ENCODE assay signal across 1 cellular context in the genomic region with DNA sequence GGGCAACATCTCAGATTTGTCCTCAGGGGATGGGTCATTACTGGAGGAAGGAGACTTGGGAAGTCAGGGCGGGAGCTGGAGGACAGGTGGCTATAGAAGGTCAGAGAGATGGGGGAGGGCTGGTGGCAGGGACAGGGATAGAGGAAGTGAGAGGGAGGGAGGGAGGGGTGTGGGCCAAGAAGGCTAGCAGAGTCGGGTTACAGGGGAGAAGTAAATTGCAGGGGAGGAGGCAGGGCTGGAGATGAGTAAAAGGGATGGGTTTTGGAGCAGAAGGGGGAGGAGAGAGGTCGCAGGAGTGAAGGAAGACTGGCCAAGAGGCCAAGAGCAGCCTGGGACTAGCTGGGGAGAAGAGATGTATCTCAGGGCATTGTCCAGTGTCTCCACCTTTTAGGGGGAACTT.
TF ChIP-seq lines count a peak whose summit lies in the region.

No MANE protein-coding gene starts in this region.

TF ChIP-seq in GM23338, 12 proteins besides CTCF, POLR2A, EP300 and RAD21 (continued from another document):
- TF ChIP-seq, protein P1, sequence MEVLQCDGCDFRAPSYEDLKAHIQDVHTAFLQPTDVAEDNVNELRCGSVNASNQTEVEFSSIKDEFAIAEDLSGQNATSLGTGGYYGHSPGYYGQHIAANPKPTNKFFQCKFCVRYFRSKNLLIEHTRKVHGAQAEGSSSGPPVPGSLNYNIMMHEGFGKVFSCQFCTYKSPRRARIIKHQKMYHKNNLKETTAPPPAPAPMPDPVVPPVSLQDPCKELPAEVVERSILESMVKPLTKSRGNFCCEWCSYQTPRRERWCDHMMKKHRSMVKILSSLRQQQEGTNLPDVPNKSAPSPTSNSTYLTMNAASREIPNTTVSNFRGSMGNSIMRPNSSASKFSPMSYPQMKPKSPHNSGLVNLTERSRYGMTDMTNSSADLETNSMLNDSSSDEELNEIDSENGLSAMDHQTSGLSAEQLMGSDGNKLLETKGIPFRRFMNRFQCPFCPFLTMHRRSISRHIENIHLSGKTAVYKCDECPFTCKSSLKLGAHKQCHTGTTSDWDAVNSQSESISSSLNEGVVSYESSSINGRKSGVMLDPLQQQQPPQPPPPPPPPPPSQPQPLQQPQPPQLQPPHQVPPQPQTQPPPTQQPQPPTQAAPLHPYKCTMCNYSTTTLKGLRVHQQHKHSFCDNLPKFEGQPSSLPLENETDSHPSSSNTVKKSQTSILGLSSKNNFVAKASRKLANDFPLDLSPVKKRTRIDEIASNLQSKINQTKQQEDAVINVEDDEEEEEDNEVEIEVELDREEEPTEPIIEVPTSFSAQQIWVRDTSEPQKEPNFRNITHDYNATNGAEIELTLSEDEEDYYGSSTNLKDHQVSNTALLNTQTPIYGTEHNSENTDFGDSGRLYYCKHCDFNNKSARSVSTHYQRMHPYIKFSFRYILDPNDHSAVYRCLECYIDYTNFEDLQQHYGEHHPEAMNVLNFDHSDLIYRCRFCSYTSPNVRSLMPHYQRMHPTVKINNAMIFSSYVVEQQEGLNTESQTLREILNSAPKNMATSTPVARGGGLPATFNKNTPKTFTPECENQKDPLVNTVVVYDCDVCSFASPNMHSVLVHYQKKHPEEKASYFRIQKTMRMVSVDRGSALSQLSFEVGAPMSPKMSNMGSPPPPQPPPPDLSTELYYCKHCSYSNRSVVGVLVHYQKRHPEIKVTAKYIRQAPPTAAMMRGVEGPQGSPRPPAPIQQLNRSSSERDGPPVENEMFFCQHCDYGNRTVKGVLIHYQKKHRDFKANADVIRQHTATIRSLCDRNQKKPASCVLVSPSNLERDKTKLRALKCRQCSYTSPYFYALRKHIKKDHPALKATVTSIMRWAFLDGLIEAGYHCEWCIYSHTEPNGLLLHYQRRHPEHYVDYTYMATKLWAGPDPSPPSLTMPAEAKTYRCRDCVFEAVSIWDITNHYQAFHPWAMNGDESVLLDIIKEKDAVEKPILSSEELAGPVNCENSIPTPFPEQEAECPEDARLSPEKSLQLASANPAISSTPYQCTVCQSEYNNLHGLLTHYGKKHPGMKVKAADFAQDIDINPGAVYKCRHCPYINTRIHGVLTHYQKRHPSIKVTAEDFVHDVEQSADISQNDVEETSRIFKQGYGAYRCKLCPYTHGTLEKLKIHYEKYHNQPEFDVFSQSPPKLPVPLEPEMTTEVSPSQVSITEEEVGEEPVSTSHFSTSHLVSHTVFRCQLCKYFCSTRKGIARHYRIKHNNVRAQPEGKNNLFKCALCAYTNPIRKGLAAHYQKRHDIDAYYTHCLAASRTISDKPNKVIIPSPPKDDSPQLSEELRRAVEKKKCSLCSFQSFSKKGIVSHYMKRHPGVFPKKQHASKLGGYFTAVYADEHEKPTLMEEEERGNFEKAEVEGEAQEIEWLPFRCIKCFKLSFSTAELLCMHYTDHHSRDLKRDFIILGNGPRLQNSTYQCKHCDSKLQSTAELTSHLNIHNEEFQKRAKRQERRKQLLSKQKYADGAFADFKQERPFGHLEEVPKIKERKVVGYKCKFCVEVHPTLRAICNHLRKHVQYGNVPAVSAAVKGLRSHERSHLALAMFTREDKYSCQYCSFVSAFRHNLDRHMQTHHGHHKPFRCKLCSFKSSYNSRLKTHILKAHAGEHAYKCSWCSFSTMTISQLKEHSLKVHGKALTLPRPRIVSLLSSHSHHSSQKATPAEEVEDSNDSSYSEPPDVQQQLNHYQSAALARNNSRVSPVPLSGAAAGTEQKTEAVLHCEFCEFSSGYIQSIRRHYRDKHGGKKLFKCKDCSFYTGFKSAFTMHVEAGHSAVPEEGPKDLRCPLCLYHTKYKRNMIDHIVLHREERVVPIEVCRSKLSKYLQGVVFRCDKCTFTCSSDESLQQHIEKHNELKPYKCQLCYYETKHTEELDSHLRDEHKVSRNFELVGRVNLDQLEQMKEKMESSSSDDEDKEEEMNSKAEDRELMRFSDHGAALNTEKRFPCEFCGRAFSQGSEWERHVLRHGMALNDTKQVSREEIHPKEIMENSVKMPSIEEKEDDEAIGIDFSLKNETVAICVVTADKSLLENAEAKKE (CRISPR knock-in tag; IDR thresholded peaks at IDR 0.05): no peak
